1 cellular context compared by ENCODE assay signal in genomic region chr6:148398244-148398643, GRCh38.
TF ChIP-seq lines count a peak whose summit lies in the region.

No MANE protein-coding gene starts in this region.

TF ChIP-seq in H1, 55 proteins besides CTCF, POLR2A, EP300 and RAD21:
- TF ChIP-seq EZH2 (IDR thresholded peaks at IDR 0.05; ENCODE audit: low read depth, low read length, severe bottlenecking) (no peak), TAF1 (IDR thresholded peaks at IDR 0.05; ENCODE audit: low read depth, low read length) (no peak), MAX (IDR thresholded peaks at IDR 0.05) (no peak), SIRT6 (IDR thresholded peaks at IDR 0.05; ENCODE audit: low read length) (no peak), BCL11A (IDR thresholded peaks at IDR 0.05; ENCODE audit: low read depth in 2 of 2, low read length in 2 of 2) (no peak), EGR1 (IDR thresholded peaks at IDR 0.05; ENCODE audit: borderline replicate concordance, low read depth, low read length) (no peak), JUN (IDR thresholded peaks at IDR 0.05; ENCODE audit: low read depth, low read length) (no peak), SP4 (IDR thresholded peaks at IDR 0.05; ENCODE audit: low read length) (no peak), KDM4A (IDR thresholded peaks at IDR 0.05; ENCODE audit: low read depth, low read length, severe bottlenecking) (no peak), E2F6 (IDR thresholded peaks at IDR 0.05) (no peak), CEBPB (IDR thresholded peaks at IDR 0.05; ENCODE audit: low read depth, low read length) (no peak), TBP (IDR thresholded peaks at IDR 0.05; ENCODE audit: low read depth, low read length) (no peak), TAF7 (optimal IDR thresholded peaks at IDR 0.05; ENCODE audit: borderline replicate concordance, low read depth, low read length) (no peak), FOSL1 (IDR thresholded peaks at IDR 0.05; ENCODE audit: insufficient read depth, low read depth, low read length) (no peak), JUND (IDR thresholded peaks at IDR 0.05; ENCODE audit: low read length) (no peak)
